1 cellular context compared by ENCODE assay signal in genomic region chr6:25640446-25640845, GRCh38.
TF ChIP-seq lines count a peak whose summit lies in the region.

No MANE protein-coding gene starts in this region.

TF ChIP-seq in HepG2, 621 proteins besides CTCF, POLR2A, EP300 and RAD21 (continued from another document and continues in another):
- TF ChIP-seq, protein P1, sequence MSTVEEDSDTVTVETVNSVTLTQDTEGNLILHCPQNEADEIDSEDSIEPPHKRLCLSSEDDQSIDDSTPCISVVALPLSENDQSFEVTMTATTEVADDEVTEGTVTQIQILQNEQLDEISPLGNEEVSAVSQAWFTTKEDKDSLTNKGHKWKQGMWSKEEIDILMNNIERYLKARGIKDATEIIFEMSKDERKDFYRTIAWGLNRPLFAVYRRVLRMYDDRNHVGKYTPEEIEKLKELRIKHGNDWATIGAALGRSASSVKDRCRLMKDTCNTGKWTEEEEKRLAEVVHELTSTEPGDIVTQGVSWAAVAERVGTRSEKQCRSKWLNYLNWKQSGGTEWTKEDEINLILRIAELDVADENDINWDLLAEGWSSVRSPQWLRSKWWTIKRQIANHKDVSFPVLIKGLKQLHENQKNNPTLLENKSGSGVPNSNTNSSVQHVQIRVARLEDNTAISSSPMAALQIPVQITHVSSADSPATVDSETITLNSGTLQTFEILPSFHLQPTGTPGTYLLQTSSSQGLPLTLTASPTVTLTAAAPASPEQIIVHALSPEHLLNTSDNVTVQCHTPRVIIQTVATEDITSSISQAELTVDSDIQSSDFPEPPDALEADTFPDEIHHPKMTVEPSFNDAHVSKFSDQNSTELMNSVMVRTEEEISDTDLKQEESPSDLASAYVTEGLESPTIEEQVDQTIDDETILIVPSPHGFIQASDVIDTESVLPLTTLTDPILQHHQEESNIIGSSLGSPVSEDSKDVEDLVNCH (CRISPR knock-in tag; IDR thresholded peaks at IDR 0.05): no peak
- TF ChIP-seq, protein P2, sequence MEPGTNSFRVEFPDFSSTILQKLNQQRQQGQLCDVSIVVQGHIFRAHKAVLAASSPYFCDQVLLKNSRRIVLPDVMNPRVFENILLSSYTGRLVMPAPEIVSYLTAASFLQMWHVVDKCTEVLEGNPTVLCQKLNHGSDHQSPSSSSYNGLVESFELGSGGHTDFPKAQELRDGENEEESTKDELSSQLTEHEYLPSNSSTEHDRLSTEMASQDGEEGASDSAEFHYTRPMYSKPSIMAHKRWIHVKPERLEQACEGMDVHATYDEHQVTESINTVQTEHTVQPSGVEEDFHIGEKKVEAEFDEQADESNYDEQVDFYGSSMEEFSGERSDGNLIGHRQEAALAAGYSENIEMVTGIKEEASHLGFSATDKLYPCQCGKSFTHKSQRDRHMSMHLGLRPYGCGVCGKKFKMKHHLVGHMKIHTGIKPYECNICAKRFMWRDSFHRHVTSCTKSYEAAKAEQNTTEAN (CRISPR knock-in tag; conservative IDR thresholded peaks at IDR 0.05): no peak
- no peak for TF ChIP-seq E2F2 (CRISPR knock-in tag; IDR thresholded peaks at IDR 0.05; ENCODE audit: borderline replicate concordance)
- TF ChIP-seq SIN3A (IDR thresholded peaks at IDR 0.05; ENCODE audit: borderline replicate concordance, low read depth, low read length): no peak
- TF ChIP-seq ZFP36L1 (CRISPR knock-in tag; IDR thresholded peaks at IDR 0.05): no peak
- no peak for TF ChIP-seq ZNF121 (CRISPR knock-in tag; IDR thresholded peaks at IDR 0.05)
- no peak for TF ChIP-seq TCF12 (IDR thresholded peaks at IDR 0.05)
- 0 out of 2 replicates have a peak, but pooled peaks have one; percentile 27 for TF ChIP-seq TCF12 (CRISPR knock-in tag; IDR thresholded peaks at IDR 0.05)
- TF ChIP-seq, protein P3, sequence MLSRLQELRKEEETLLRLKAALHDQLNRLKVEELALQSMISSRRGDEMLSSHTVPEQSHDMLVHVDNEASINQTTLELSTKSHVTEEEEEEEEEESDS (CRISPR knock-in tag; IDR thresholded peaks at IDR 0.05; ENCODE audit: borderline replicate concordance): peak; percentile 72; the same call in 1 of the 2 replicates
- TF ChIP-seq MIER2 (CRISPR knock-in tag; IDR thresholded peaks at IDR 0.05): peak; percentile 88; the same call in 1 of the 2 replicates
- peak; percentile 89; the same call in 1 of the 2 replicates for TF ChIP-seq THYN1 (CRISPR knock-in tag; IDR thresholded peaks at IDR 0.05; ENCODE audit: borderline replicate concordance, low read depth)
- peak; percentile 81 for TF ChIP-seq FOXP4 (CRISPR knock-in tag; IDR thresholded peaks at IDR 0.05)
- TF ChIP-seq HMG20B (CRISPR knock-in tag; conservative IDR thresholded peaks at IDR 0.05): 0 out of 2 replicates have a peak, but pooled peaks have one; percentile 15
- no peak for TF ChIP-seq SKI (IDR thresholded peaks at IDR 0.05; ENCODE audit: partially characterized antibody)
- TF ChIP-seq ZNF574 (CRISPR knock-in tag; IDR thresholded peaks at IDR 0.05): 0 out of 2 replicates have a peak, but pooled peaks have one; percentile 32
- peak; percentile 78 for TF ChIP-seq PAXIP1 (CRISPR knock-in tag; conservative IDR thresholded peaks at IDR 0.05)
- TF ChIP-seq, protein P4, sequence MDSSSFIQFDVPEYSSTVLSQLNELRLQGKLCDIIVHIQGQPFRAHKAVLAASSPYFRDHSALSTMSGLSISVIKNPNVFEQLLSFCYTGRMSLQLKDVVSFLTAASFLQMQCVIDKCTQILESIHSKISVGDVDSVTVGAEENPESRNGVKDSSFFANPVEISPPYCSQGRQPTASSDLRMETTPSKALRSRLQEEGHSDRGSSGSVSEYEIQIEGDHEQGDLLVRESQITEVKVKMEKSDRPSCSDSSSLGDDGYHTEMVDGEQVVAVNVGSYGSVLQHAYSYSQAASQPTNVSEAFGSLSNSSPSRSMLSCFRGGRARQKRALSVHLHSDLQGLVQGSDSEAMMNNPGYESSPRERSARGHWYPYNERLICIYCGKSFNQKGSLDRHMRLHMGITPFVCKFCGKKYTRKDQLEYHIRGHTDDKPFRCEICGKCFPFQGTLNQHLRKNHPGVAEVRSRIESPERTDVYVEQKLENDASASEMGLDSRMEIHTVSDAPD (CRISPR knock-in tag; IDR thresholded peaks at IDR 0.05): 0 out of 2 replicates have a peak, but pooled peaks have one; percentile 66
- TF ChIP-seq TFDP2 (CRISPR knock-in tag; IDR thresholded peaks at IDR 0.05): no peak
- TF ChIP-seq ZNF337 (CRISPR knock-in tag; IDR thresholded peaks at IDR 0.05; ENCODE audit: borderline replicate concordance, low read depth): no peak
- TF ChIP-seq NR2F6 (IDR thresholded peaks at IDR 0.05): peak; percentile 66
- peak; percentile 45; the same call in 1 of the 2 replicates for TF ChIP-seq NR2F6 (CRISPR knock-in tag; IDR thresholded peaks at IDR 0.05)
- peak; percentile 54; the same call in 1 of the 2 replicates for TF ChIP-seq FOXO1 (CRISPR knock-in tag; IDR thresholded peaks at IDR 0.05)
- TF ChIP-seq ELF4 (CRISPR knock-in tag; IDR thresholded peaks at IDR 0.05; ENCODE audit: borderline replicate concordance): no peak
- TF ChIP-seq LCORL (IDR thresholded peaks at IDR 0.05): no peak
- TF ChIP-seq LCORL (CRISPR knock-in tag; IDR thresholded peaks at IDR 0.05): peak; percentile 32; the same call in 1 of the 2 replicates
- peak; percentile 48; the same call in 1 of the 2 replicates for TF ChIP-seq CSRNP1 (CRISPR knock-in tag; IDR thresholded peaks at IDR 0.05)
- TF ChIP-seq ARID5B (CRISPR knock-in tag; IDR thresholded peaks at IDR 0.05): peak; percentile 88
- peak; percentile 51; the same call in 1 of the 2 replicates for TF ChIP-seq THRA (CRISPR knock-in tag; IDR thresholded peaks at IDR 0.05; ENCODE audit: borderline replicate concordance)
